9 cellular contexts compared by ENCODE assay signal in genomic region chr6:16184129-16184528, GRCh38. TPM values are rescaled to one million over a fixed set of nuclear protein-coding genes. Genes with fewer than 3 reads are reported as not detected.
DNase-seq lines count a peak whose midpoint lies in the region; ATAC-seq, FAIRE-seq and TF ChIP-seq lines count a peak whose summit lies in the region.
"Had no signal": no experiment of that assay in that cellular context is flagged by ENCODE, and none has a peak within 500 bp of the region (broad histone marks: within the 10 kb centered on the region; RNA-seq: fewer than 3 reads in every experiment).

No MANE protein-coding gene starts in this region.

- peak in 1 of 2 experiments; percentile 27; a peak in 2 of 5 replicates for TF ChIP-seq RAD21 in A549 (conservative IDR thresholded peaks at IDR 0.05 in 1 of 2, IDR thresholded peaks at IDR 0.05 in 1 of 2)

- CTCF ChIA-PET in A549 (lab: Yijun Ruan, JAX) (interaction anchor here (0.9 to 3.7 kb wide), 8 partner anchors 8 to 492 kb away, joined by 3 to 31 read pairs (median 6); no protein-coding TSS in a partner anchor), activated B cell treated with CpG ODN at 0.5 μM for 24 hours (lab: Charles Lee) (interaction anchor here (0.9 to 9.4 kb wide), 11 partner anchors 10 to 497 kb away, joined by 3 to 116 read pairs (median 6); no protein-coding TSS in a partner anchor)

- no peak overlapping the region for H3K4me3 Mint-ChIP-seq in activated B cell treated with CpG ODN at 0.5 μM for 24 hours
- H3K4me3 Mint-ChIP-seq: activated naive CD4-positive, alpha-beta T cell treated with anti-CD3 and anti-CD28 coated beads, Interleukin-2, amount 50 U/mL, for 24 hours had no signal

- ATAC-seq in A549, result peak; percentile 59 to 76; a peak in 5 of 6 replicates
- ATAC-seq in activated B cell treated with CpG ODN at 0.5 μM for 24 hours (ENCODE audit: low read depth), result peak; percentile 77
- ATAC-seq in lower lobe of right lung, result peak; percentile 65 to 76

- H3K9me3 ChIP-seq in A549 (no peaks in the 10 kb centered on the region), lower lobe of right lung (peaks cover 4% of the 10 kb centered on the region)

- no peaks in the 10 kb centered on the region for H3K27me3 ChIP-seq in lower lobe of right lung (ENCODE audit: low read depth)

- TF ChIP-seq CTCF in A549 (IDR thresholded peaks at IDR 0.05) (no peak; the same call in 2 of the 3 replicates), GM12875 (IDR thresholded peaks at IDR 0.05; ENCODE audit: borderline replicate concordance, insufficient read depth, low read depth, low read length) (peak; percentile 32; the same call in 1 of the 2 replicates), LNCAP (IDR thresholded peaks at IDR 0.05) (peak; percentile 40; the same call in 1 of the 2 replicates), activated B cell treated with CpG ODN at 0.5 μM for 24 hours (IDR thresholded peaks at IDR 0.05) (no peak), lower lobe of right lung (IDR thresholded peaks at IDR 0.05) (peak; percentile 35)

- H3K27me3 Mint-ChIP-seq in activated B cell treated with CpG ODN at 0.5 μM for 24 hours, result no peaks in the 10 kb centered on the region
- H3K27me3 Mint-ChIP-seq: activated naive CD4-positive, alpha-beta T cell treated with anti-CD3 and anti-CD28 coated beads, Interleukin-2, amount 50 U/mL, for 24 hours had no signal

- TF ChIP-seq EP300 in A549 (IDR thresholded peaks at IDR 0.05), result no peak

- 0% methylated on average over 2 of the region's 3 CpGs for WGBS in A549 (ENCODE audit: missing lambda C conversion rate)

- H3K36me3 Mint-ChIP-seq in activated B cell treated with CpG ODN at 0.5 μM for 24 hours (ENCODE audit: low read depth), result no peaks in the 10 kb centered on the region
- H3K36me3 Mint-ChIP-seq: activated naive CD4-positive, alpha-beta T cell treated with anti-CD3 and anti-CD28 coated beads, Interleukin-2, amount 50 U/mL, for 24 hours had no signal

- no peak for FAIRE-seq in A549 (lab: Jason Lieb, UNC)

- no peaks in the 10 kb centered on the region for H3K36me3 ChIP-seq in lower lobe of right lung

- POLR2A ChIA-PET in A549 (lab: Yijun Ruan, JAX), result interaction anchor here (2.5 kb wide), 1 partner anchor 55 kb away, joined by 10 read pairs; the partner anchor contains the start of gene MYLIP
- POLR2A ChIA-PET in activated B cell treated with CpG ODN at 0.5 μM for 24 hours (lab: Charles Lee), result interaction anchor here (1.4 kb wide), 1 partner anchor 493 kb away, joined by 6 read pairs; no protein-coding TSS in a partner anchor

- H3K4me1 ChIP-seq in A549, result no peaks in the 10 kb centered on the region
- peaks cover 10% of the 10 kb centered on the region for H3K4me1 ChIP-seq in lower lobe of right lung

- H3K9me3 Mint-ChIP-seq in activated B cell treated with CpG ODN at 0.5 μM for 24 hours, result peaks cover 2% of the 10 kb centered on the region
- H3K9me3 Mint-ChIP-seq: activated naive CD4-positive, alpha-beta T cell treated with anti-CD3 and anti-CD28 coated beads, Interleukin-2, amount 50 U/mL, for 24 hours had no signal

- H3K4me3 ChIP-seq in A549 (no peak overlapping the region), GM12875 (ENCODE audit: low read depth, low read length) (no peak overlapping the region), lower lobe of right lung (no peak overlapping the region)

- H3K27ac ChIP-seq in A549, result no peak overlapping the region
- no peak overlapping the region for H3K27ac ChIP-seq in lower lobe of right lung

- no peak for TF ChIP-seq POLR2A in A549 (IDR thresholded peaks at IDR 0.05; ENCODE audit: low read length)

- intact Hi-C loops in activated B cell treated with CpG ODN at 0.5 μM for 24 hours (cut with micrococcal nuclease), result loop anchor here (5.0 kb wide), 1 partner anchor 412 kb away; no protein-coding TSS in a partner anchor
- intact Hi-C loops in lower lobe of right lung (cut with DNase I), result loop anchor here (10.0 kb wide), 1 partner anchor 49 kb away; no protein-coding TSS in a partner anchor

- no peak overlapping the region for H3K4me2 ChIP-seq in A549

- H3K4me1 Mint-ChIP-seq in activated B cell treated with CpG ODN at 0.5 μM for 24 hours, result peaks cover 19% of the 10 kb centered on the region

- DNase-seq in A549 (ENCODE audit: low read depth in 1 of 2, low spot score in 1 of 2), result peak; percentile 7 to 47
- DNase-seq in activated B cell treated with CpG ODN at 0.5 μM for 24 hours, result no peak
- DNase-seq in lower lobe of right lung, result peak; percentile 62
- DNase-seq in mesenteric fat pad (ENCODE audit: low spot score), result no peak
- no peak for DNase-seq in cerebellar cortex (ENCODE audit: low spot score)
- DNase-seq in activated CD4-positive, CD25-positive, alpha-beta regulatory T cell treated with anti-CD3 and anti-CD28 coated beads, Interleukin-2, amount 50 U/mL, for 72 hours, result no peak

- no peak overlapping the region for H3K27ac Mint-ChIP-seq in activated B cell treated with CpG ODN at 0.5 μM for 24 hours
- H3K27ac Mint-ChIP-seq: activated naive CD4-positive, alpha-beta T cell treated with anti-CD3 and anti-CD28 coated beads, Interleukin-2, amount 50 U/mL, for 24 hours had no signal

TF ChIP-seq in A549, 52 proteins besides CTCF, POLR2A, EP300 and RAD21:
- TF ChIP-seq HOXA7 (CRISPR knock-in tag; IDR thresholded peaks at IDR 0.05), result no peak
- 0 out of 3 replicates have a peak, but pooled peaks have one; percentile 22 for TF ChIP-seq SMC3 (IDR thresholded peaks at IDR 0.05)
- no peak for TF ChIP-seq E2F6 (IDR thresholded peaks at IDR 0.05; ENCODE audit: borderline replicate concordance, low read depth)

RNA-seq across cellular contexts. Expression of gene GMPR, which starts 54.3 kb away (rescaled TPM):
- polyA plus RNA-seq in A549 (2011; rRNA removed), result 0.34 and 0.48 TPM in 2 replicates
- 0.32 and 0.41 TPM in 2 replicates for polyA plus RNA-seq in A549 (2012; cell fraction: cytosol; rRNA removed)
- 0.06 and 0.20 TPM in 2 replicates for polyA plus RNA-seq in A549 (2012; cell fraction: nucleus; rRNA removed)
- 0.23 to 0.53 TPM (median 0.26 TPM) in 3 replicates for polyA plus RNA-seq in A549 (2017; fragmentation: RNase III; extraction: RNeasy Plus Mini Kit Qiagen cat#74134 plus additional on column Dnase treatment)
- 0.15 TPM in 1 of 2 replicates, not detected in the other for polyA minus RNA-seq in A549 (2011; rRNA and poly(A)+ RNA removed)
- total RNA-seq in activated B cell treated with CpG ODN at 0.5 μM for 24 hours, result 0.47 and 0.98 TPM in 2 replicates
- 22.5 TPM for total RNA-seq in lower lobe of right lung
- 5.9 TPM for total RNA-seq in mesenteric fat pad

RNA-seq across cellular contexts. Expression of gene MYLIP, which starts 55.2 kb away (rescaled TPM):
- polyA plus RNA-seq in A549 (2011; rRNA removed) (8.6 and 9.1 TPM in 2 replicates), A549 (2017; fragmentation: RNase III; extraction: RNeasy Plus Mini Kit Qiagen cat#74134 plus additional on column Dnase treatment) (2.0 to 2.3 TPM (median 2.3 TPM) in 3 replicates)
- 4.1 and 4.5 TPM in 2 replicates for polyA plus RNA-seq in A549 (2012; cell fraction: cytosol; rRNA removed)
- polyA plus RNA-seq in A549 (2012; cell fraction: nucleus; rRNA removed), result 5.2 TPM in 2 replicates
- polyA minus RNA-seq in A549 (2011; rRNA and poly(A)+ RNA removed), result 11.2 and 13.0 TPM in 2 replicates
- total RNA-seq in activated B cell treated with CpG ODN at 0.5 μM for 24 hours (9.7 and 10.3 TPM in 2 replicates), lower lobe of right lung (48.8 TPM), mesenteric fat pad (19.7 TPM)

Comparison
In these comparisons a context has a peak if more than half of its experiments do, and no peak if none do; other contexts are left out.
1. DNase-seq: peak in A549 (2 of 2) and lower lobe of right lung (single experiment); none in activated B cell treated with CpG ODN at 0.5 μM for 24 hours (single experiment), mesenteric fat pad (single experiment), cerebellar cortex (single experiment) and activated CD4-positive, CD25-positive, alpha-beta regulatory T cell treated with anti-CD3 and anti-CD28 coated beads, Interleukin-2, amount 50 U/mL, for 72 hours (single experiment).
2. CTCF ChIP-seq: peak in GM12875 (single experiment), LNCAP (single experiment) and lower lobe of right lung (single experiment); none in A549 (single experiment) and activated B cell treated with CpG ODN at 0.5 μM for 24 hours (single experiment).
3. Peak in every context shown above with its lines, with median percentiles within 50 percentile points of each other: ATAC-seq.